Comparison of ENCODE assay signal across 19 cellular contexts in genomic region chr21:45877821-45878469, GRCh38.
DNase-seq lines count a peak whose midpoint lies in the region; ATAC-seq and TF ChIP-seq lines count a peak whose summit lies in the region.
"Had no signal": no experiment of that assay in that cellular context is flagged by ENCODE, and none has a peak within 500 bp of the region (broad histone marks: within the 10 kb centered on the region; RNA-seq: fewer than 3 reads in every experiment).

No MANE protein-coding gene starts in this region.

- peak overlapping the region; percentile 57 for H2BK120ac ChIP-seq in mesenchymal stem cell (ENCODE audit: low read depth, low read length)

- H3K27ac ChIP-seq in A673 (ENCODE audit: low read depth, low read length, poor library complexity, severe bottlenecking) (no peak overlapping the region), RWPE1 (peak overlapping the region; percentile 92), mesenchymal stem cell (ENCODE audit: low read length, poor library complexity, severe bottlenecking) (peak overlapping the region; percentile 5), prostate gland (no peak overlapping the region)
- H3K27ac ChIP-seq: epithelial cell of prostate, gastroesophageal sphincter, neutrophil, testis had no signal

- H3K4ac ChIP-seq in mesenchymal stem cell (ENCODE audit: low read depth in 1 of 2, low read length in 2 of 2) = peak overlapping the region; percentile 5 to 42

- peak overlapping the region; percentile 69 to 79 for H3K18ac ChIP-seq in mesenchymal stem cell (ENCODE audit: low read depth in 1 of 2, low read length in 2 of 2)

- no peak overlapping the region for H3K4me3 ChIP-seq in A673 (ENCODE audit: low read depth, low read length, poor library complexity, severe bottlenecking)
- H3K4me3 ChIP-seq in mesenchymal stem cell (ENCODE audit: insufficient read depth in 1 of 2, low read depth in 1 of 2, low read length in 2 of 2) = no peak overlapping the region
- H3K4me3 ChIP-seq in prostate gland = no peak overlapping the region
- H3K4me3 ChIP-seq in H7 (ENCODE audit: insufficient read depth, low read depth, low read length) = no peak overlapping the region
- H3K4me3 ChIP-seq: gastroesophageal sphincter, testis had no signal

- H2BK5ac ChIP-seq in mesenchymal stem cell (ENCODE audit: low read depth, low read length, poor library complexity, severe bottlenecking) = no peak overlapping the region

- H2AFZ ChIP-seq in mesenchymal stem cell (ENCODE audit: low read depth, low read length) = no peak overlapping the region

- whole genome bisulfite sequencing in mesenchymal stem cell = 82% methylated on average over 9 of the region's 9 CpGs
- 87% methylated on average over 9 of the region's 9 CpGs for WGBS in prostate gland

- TF ChIP-seq CTCF in A673 (conservative IDR thresholded peaks at IDR 0.05; ENCODE audit: low read depth, low read length) = no peak
- no peak for TF ChIP-seq CTCF in RWPE1 (conservative IDR thresholded peaks at IDR 0.05; ENCODE audit: low read depth)
- TF ChIP-seq CTCF in prostate gland (IDR thresholded peaks at IDR 0.05) = no peak

- H4K8ac ChIP-seq in mesenchymal stem cell (ENCODE audit: low read length) = peak overlapping the region; percentile 41

- H3K4me2 ChIP-seq in mesenchymal stem cell (ENCODE audit: low read length, poor library complexity, severe bottlenecking) = no peak overlapping the region

- H3K27me3 ChIP-seq in A673 (replicated peaks; ENCODE audit: insufficient read depth, low read depth, low read length, poor library complexity) (no peaks in the 10 kb centered on the region), mesenchymal stem cell (ENCODE audit: control insufficient read depth in 1 of 2, insufficient read depth in 1 of 2, low read length in 2 of 2) (no peaks in the 10 kb centered on the region), prostate gland (replicated peaks; ENCODE audit: insufficient read depth) (no peaks in the 10 kb centered on the region), H7 (ENCODE audit: control insufficient read depth, insufficient read depth, low read length) (no peaks in the 10 kb centered on the region)
- H3K27me3 ChIP-seq: neutrophil, testis had no signal

- no peaks in the 10 kb centered on the region for H3K79me1 ChIP-seq in mesenchymal stem cell (replicated peaks; ENCODE audit: low read length, poor library complexity, severe bottlenecking)

- no peak overlapping the region for H3K14ac ChIP-seq in mesenchymal stem cell (ENCODE audit: low read length in 2 of 2)

- POLR2A ChIA-PET in A673 (lab: Charles Lee; ENCODE audit: low non-redundant PET) = no interaction called here
- POLR2A ChIA-PET in RWPE1 (lab: Yijun Ruan, JAX; ENCODE audit: low non-redundant PET) = no interaction called here

- no peaks in the 10 kb centered on the region for H3K36me3 ChIP-seq in A673 (ENCODE audit: insufficient read depth, low read length, poor library complexity, severe bottlenecking)
- no peaks in the 10 kb centered on the region for H3K36me3 ChIP-seq in mesenchymal stem cell (ENCODE audit: control insufficient read depth in 1 of 2, insufficient read depth in 2 of 2, low read depth in 1 of 2, low read length in 2 of 2)
- no peaks in the 10 kb centered on the region for H3K36me3 ChIP-seq in prostate gland
- no peaks in the 10 kb centered on the region for H3K36me3 ChIP-seq in H7 (replicated peaks; ENCODE audit: control insufficient read depth, insufficient read depth, low read length)
- H3K36me3 ChIP-seq: gastroesophageal sphincter, neutrophil had no signal

- peak overlapping the region; percentile 63 to 73 for H2BK12ac ChIP-seq in mesenchymal stem cell (ENCODE audit: low read length in 2 of 2)

- DNase-seq in A673 (ENCODE audit: low spot score) = peak; percentile 15
- peak; percentile 62 for DNase-seq in EH (ENCODE audit: low read depth)
- no peak for DNase-seq in RWPE1 (ENCODE audit: low spot score)
- DNase-seq in mesenchymal stem cell = no peak
- no peak for DNase-seq in prostate gland (ENCODE audit: low spot score)
- no peak for DNase-seq in H7
- DNase-seq: activated naive CD8-positive, alpha-beta T cell treated with anti-CD3 and anti-CD28 coated beads, Interleukin-2, amount 50 U/mL, for 24 hours; NCI-H1694; NCI-H2227 treated with DMSO at 0.1 percent for 48 hours; retina; T1000; testis had no signal

- intact Hi-C loops in A673 (cut with micrococcal nuclease; ENCODE audit: unreplicated experiment) = no loop called here
- intact Hi-C loops in prostate gland (cut with DNase I) = no loop called here

- H3K9me3 ChIP-seq in A673 (ENCODE audit: low read depth, low read length, poor library complexity, severe bottlenecking) (no peaks in the 10 kb centered on the region), mesenchymal stem cell (ENCODE audit: control insufficient read depth, low read length) (no peaks in the 10 kb centered on the region), prostate gland (no peaks in the 10 kb centered on the region)
- H3K9me3 ChIP-seq: gastroesophageal sphincter, neutrophil, testis had no signal

- H2BK15ac ChIP-seq in mesenchymal stem cell (ENCODE audit: low read depth, poor library complexity, severe bottlenecking) = peak overlapping the region; percentile 29

- peak overlapping the region; percentile 58 for H2AK5ac ChIP-seq in mesenchymal stem cell (ENCODE audit: low read length, severe bottlenecking)

- no peak for TF ChIP-seq POLR2A in prostate gland (IDR thresholded peaks at IDR 0.05)

- H3K4me1 ChIP-seq in A673 (ENCODE audit: insufficient read depth, low read length, poor library complexity, severe bottlenecking) = peaks cover 16% of the 10 kb centered on the region
- H3K4me1 ChIP-seq in mesenchymal stem cell (ENCODE audit: control insufficient read depth, insufficient read depth, low read depth, low read length) = peaks cover 54% of the 10 kb centered on the region
- no peaks in the 10 kb centered on the region for H3K4me1 ChIP-seq in prostate gland (replicated peaks)
- H3K4me1 ChIP-seq: testis had no signal

- H3K23ac ChIP-seq in mesenchymal stem cell (ENCODE audit: low read length in 2 of 2) = no peak overlapping the region

- H3K9ac ChIP-seq in mesenchymal stem cell (ENCODE audit: low read length) = peak overlapping the region; percentile 18

- no peak for ATAC-seq in GM18909 (IDR thresholded peaks at IDR 0.05; ENCODE audit: poor library complexity, unreplicated experiment)
- no peak for ATAC-seq in GM19328 (IDR thresholded peaks at IDR 0.05; ENCODE audit: unreplicated experiment)
- ATAC-seq: activated CD4-positive, CD25-positive, alpha-beta regulatory T cell treated with anti-CD3 and anti-CD28 coated beads, Interleukin-2, amount 50 U/mL, for 24 hours; activated naive CD8-positive, alpha-beta T cell treated with anti-CD3 and anti-CD28 coated beads, Interleukin-2, amount 50 U/mL, for 24 hours; gastroesophageal sphincter; stimulated activated effector memory CD8-positive, alpha-beta T cell treated with anti-CD3 and anti-CD28 coated beads, Interleukin-12 subunit alpha, Interleukin-12 subunit beta, amount 100 ng/mL, for 72 hours had no signal

- H4K91ac ChIP-seq in mesenchymal stem cell (ENCODE audit: low read length) = peak overlapping the region; percentile 83

- BruUV-seq in A673 (replicated peaks; lab: Mats Ljungman, UMichigan) = no TSS peak

- CTCF ChIA-PET in A673 (lab: Charles Lee) (no interaction called here), RWPE1 (lab: Yijun Ruan, JAX) (no interaction called here)

Comparison
In these comparisons a context has a peak if more than half of its experiments do, and no peak if none do; other contexts are left out.
1. DNase-seq: peak in A673 (single experiment) and EH (single experiment); none in RWPE1 (single experiment), mesenchymal stem cell (single experiment), prostate gland (single experiment) and H7 (single experiment).
2. H3K27ac ChIP-seq: peak in RWPE1 (single experiment) and mesenchymal stem cell (single experiment); none in A673 (single experiment) and prostate gland (0 of 2).